In the genomic region with DNA sequence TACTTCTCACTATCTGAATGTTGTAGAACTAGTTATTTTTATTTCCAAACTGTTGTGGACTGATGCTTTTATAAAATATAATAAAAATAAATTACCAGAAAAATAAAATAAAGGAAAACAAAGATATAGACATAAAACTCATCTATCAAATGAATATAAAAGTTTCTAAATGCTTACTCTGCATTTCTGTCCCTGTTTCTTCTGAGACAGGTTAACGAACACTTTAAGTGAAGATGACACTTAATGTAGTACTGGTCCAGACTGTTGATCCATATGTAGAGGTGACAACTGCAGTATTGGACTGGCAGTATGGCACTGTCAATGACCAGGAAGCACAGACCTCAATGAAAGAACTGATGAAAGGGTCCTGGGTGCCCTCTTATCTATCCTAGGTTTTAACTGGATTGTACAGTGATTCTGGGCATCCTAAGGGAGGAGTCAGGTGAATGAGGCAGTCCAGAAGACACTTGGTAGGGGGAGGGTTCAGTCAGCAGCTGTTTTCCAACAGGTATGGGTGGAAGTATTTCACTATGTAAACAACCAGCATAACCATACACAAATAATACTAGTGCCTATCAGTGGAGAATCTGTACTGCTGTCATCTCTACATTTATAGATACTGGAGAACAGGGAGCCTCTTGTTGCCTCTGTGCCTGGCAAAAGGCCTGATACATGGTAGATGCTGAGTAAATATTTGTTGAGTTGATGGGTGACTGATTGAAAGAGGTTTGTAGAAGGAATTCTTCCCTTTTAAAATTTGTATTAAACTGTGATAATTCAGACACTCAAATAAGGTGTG, we compare ENCODE assay signal across 15 cellular contexts.
"Had no signal": no experiment of that assay in that cellular context is flagged by ENCODE, and none has a peak within 500 bp of the region (broad histone marks: within the 10 kb centered on the region; RNA-seq: fewer than 3 reads in every experiment).

No MANE protein-coding gene starts in this region.

- H3K4me1 ChIP-seq: right lobe of liver had no signal

- H3K27me3 ChIP-seq: heart right ventricle, ovary, right lobe of liver, tibial nerve had no signal

- DNase-seq: activated CD4-positive, alpha-beta T cell treated with anti-CD3 and anti-CD28 coated beads, Interleukin-2, amount 50 U/mL, for 4 hours; activated gamma-delta T cell treated with Interleukin-2 at 50 U/mL for 16 hours; cerebellar nuclear complex; cortex of kidney; heart right ventricle; immature natural killer cell; kidney glomerular epithelial cell; natural killer cell; ovary; right lobe of liver; small intestine; stimulated activated CD4-positive, alpha-beta T cell treated with anti-CD3 and anti-CD28 coated beads, Interleukin-15, amount 100 ng/mL, for 24 hours; stimulated activated CD4-positive, alpha-beta T cell treated with anti-CD3 and anti-CD28 coated beads, Interleukin-2, amount 100 ng/mL, for 48 hours had no signal

- H3K4me3 ChIP-seq: heart right ventricle, ovary, right lobe of liver, tibial nerve had no signal

- H3K36me3 ChIP-seq: heart right ventricle, ovary, right lobe of liver, tibial nerve had no signal

- H3K27ac ChIP-seq: heart right ventricle, ovary, right lobe of liver, tibial nerve had no signal

- ATAC-seq: esophagus mucosa, heart right ventricle, natural killer cell had no signal

- H3K9me3 ChIP-seq: ovary, right lobe of liver, tibial nerve had no signal
